In the genomic region with DNA sequence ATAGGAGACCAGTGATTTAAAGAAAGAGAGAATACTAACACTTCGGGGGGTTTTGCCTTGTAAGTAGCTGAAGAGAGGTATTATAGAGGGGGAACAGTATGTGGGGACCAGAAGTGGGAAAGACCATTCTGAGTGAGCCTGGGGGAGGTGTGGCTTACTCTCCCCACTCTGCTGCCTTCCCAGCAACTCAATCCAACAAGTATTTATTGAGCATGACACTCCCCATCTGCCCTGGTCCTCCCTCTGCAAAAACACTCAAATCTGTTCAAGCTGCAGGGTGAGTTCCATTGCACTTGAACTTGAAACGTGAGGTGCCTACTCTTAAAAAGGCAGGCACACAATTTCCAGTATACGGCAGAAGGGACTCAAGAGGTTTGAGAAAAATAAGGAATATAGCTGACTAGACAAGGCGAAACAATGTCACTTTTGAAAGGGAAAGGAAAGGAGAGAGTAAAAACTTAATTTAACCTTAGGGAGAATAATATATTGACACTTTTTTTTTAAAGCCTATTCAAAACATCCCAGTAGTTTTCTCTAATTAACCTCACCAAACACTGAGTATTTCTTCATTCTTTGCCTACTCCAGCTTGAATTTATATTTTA, we compare ENCODE assay signal across 14 cellular contexts. TPM values are rescaled to one million over a fixed set of nuclear protein-coding genes. Genes with fewer than 3 reads are reported as not detected.
DNase-seq lines count a peak whose midpoint lies in the region; ATAC-seq and TF ChIP-seq lines count a peak whose summit lies in the region.
"Had no signal": no experiment of that assay in that cellular context is flagged by ENCODE, and none has a peak within 500 bp of the region (broad histone marks: within the 10 kb centered on the region; RNA-seq: fewer than 3 reads in every experiment).

No MANE protein-coding gene starts in this region.

- no peak overlapping the region for H3K27ac ChIP-seq in left lung

- DNase-seq in CD14-positive monocyte (ENCODE audit: low spot score) = no peak
- DNase-seq in DMS 273 treated with DMSO at 0.1 percent for 48 hours (lab: John Stamatoyannopoulos, UW) = peak; percentile 24
- DNase-seq in T-helper 17 cell = no peak
- no peak for DNase-seq in left lung
- DNase-seq in AML-193 (lab: John Stamatoyannopoulos, UW) = no peak
- no peak for DNase-seq in activated T-helper 1 cell treated with anti-CD3 and anti-CD28 coated beads, Interleukin-12 subunit alpha, Interleukin-12 subunit beta, Interleukin-2, Interleukin-4 antibody, amounts not matched to agents 30 ng/mL and 10 ng/mL and 1 ng/mL, durations not matched to agents 14 hours and 24 hours and 36 hours (ENCODE audit: low spot score)
- DNase-seq: amniotic stem cell; cortex of kidney; heart left ventricle; retina; SHP77; stimulated activated CD4-positive, alpha-beta T cell treated with anti-CD3 and anti-CD28 coated beads, Interleukin-2, amount 100 ng/mL, for 24 hours had no signal

- no peak for TF ChIP-seq CTCF in CD14-positive monocyte (IDR thresholded peaks at IDR 0.05)
- no peak for TF ChIP-seq CTCF in left lung (IDR thresholded peaks at IDR 0.05)

- intact Hi-C loops in CD14-positive monocyte (cut with micrococcal nuclease) = no loop called here
- intact Hi-C loops in left lung (cut with DNase I) = no loop called here
- intact Hi-C loops in activated T-helper 1 cell treated with anti-CD3 and anti-CD28 coated beads, Interleukin-12 subunit alpha, Interleukin-12 subunit beta, Interleukin-2, Interleukin-4 antibody, amounts not matched to agents 30 ng/mL and 10 ng/mL and 1 ng/mL, durations not matched to agents 14 hours and 24 hours and 36 hours (cut with micrococcal nuclease) = no loop called here

- peaks cover 0 to 11% of the 10 kb centered on the region in 2 donors for H3K4me1 ChIP-seq in left lung

- H3K27me3 Mint-ChIP-seq in CD14-positive monocyte (ENCODE audit: low read depth in 3 of 3) = no peaks in the 10 kb centered on the region
- H3K27me3 Mint-ChIP-seq in T-helper 17 cell = no peaks in the 10 kb centered on the region
- H3K27me3 Mint-ChIP-seq in activated T-helper 1 cell treated with anti-CD3 and anti-CD28 coated beads, Interleukin-12 subunit alpha, Interleukin-12 subunit beta, Interleukin-2, Interleukin-4 antibody, amounts not matched to agents 30 ng/mL and 10 ng/mL and 1 ng/mL, durations not matched to agents 14 hours and 24 hours and 36 hours (ENCODE audit: insufficient read depth) = no peaks in the 10 kb centered on the region

- H3K27me3 ChIP-seq in left lung = no peaks in the 10 kb centered on the region
- H3K27me3 ChIP-seq: heart left ventricle had no signal

- H3K4me3 Mint-ChIP-seq in CD14-positive monocyte (no peak overlapping the region), T-helper 17 cell (peak overlapping the region; percentile 64)
- no peak overlapping the region for H3K4me3 Mint-ChIP-seq in activated T-helper 1 cell treated with anti-CD3 and anti-CD28 coated beads, Interleukin-12 subunit alpha, Interleukin-12 subunit beta, Interleukin-2, Interleukin-4 antibody, amounts not matched to agents 30 ng/mL and 10 ng/mL and 1 ng/mL, durations not matched to agents 14 hours and 24 hours and 36 hours

- peaks cover 54% of the 10 kb centered on the region for H3K4me1 Mint-ChIP-seq in CD14-positive monocyte
- H3K4me1 Mint-ChIP-seq in T-helper 17 cell = peaks cover 60% of the 10 kb centered on the region
- H3K4me1 Mint-ChIP-seq in activated T-helper 1 cell treated with anti-CD3 and anti-CD28 coated beads, Interleukin-12 subunit alpha, Interleukin-12 subunit beta, Interleukin-2, Interleukin-4 antibody, amounts not matched to agents 30 ng/mL and 10 ng/mL and 1 ng/mL, durations not matched to agents 14 hours and 24 hours and 36 hours (ENCODE audit: low read depth) = peaks cover 72% of the 10 kb centered on the region

- H3K4me3 ChIP-seq in left lung = no peak overlapping the region
- H3K4me3 ChIP-seq: heart left ventricle had no signal

- H3K36me3 Mint-ChIP-seq in CD14-positive monocyte = peaks cover 6 to 34% of the 10 kb centered on the region in 2 donors
- peaks cover 4% of the 10 kb centered on the region for H3K36me3 Mint-ChIP-seq in T-helper 17 cell (ENCODE audit: low read depth)
- peaks cover 27% of the 10 kb centered on the region for H3K36me3 Mint-ChIP-seq in activated T-helper 1 cell treated with anti-CD3 and anti-CD28 coated beads, Interleukin-12 subunit alpha, Interleukin-12 subunit beta, Interleukin-2, Interleukin-4 antibody, amounts not matched to agents 30 ng/mL and 10 ng/mL and 1 ng/mL, durations not matched to agents 14 hours and 24 hours and 36 hours (ENCODE audit: low read depth)

- ATAC-seq in T-helper 17 cell = no peak
- peak; percentile 92 for ATAC-seq in left lung
- ATAC-seq in HG03469 (IDR thresholded peaks at IDR 0.05; ENCODE audit: unreplicated experiment) = no peak
- ATAC-seq in HG03159 (IDR thresholded peaks at IDR 0.05; ENCODE audit: unreplicated experiment) = no peak
- ATAC-seq: heart left ventricle had no signal

- H3K27ac Mint-ChIP-seq in CD14-positive monocyte (peak overlapping the region in 5 of 7 donors; percentile 23 to 72 (median 46)), T-helper 17 cell (peak overlapping the region; percentile 90)
- H3K27ac Mint-ChIP-seq in activated T-helper 1 cell treated with anti-CD3 and anti-CD28 coated beads, Interleukin-12 subunit alpha, Interleukin-12 subunit beta, Interleukin-2, Interleukin-4 antibody, amounts not matched to agents 30 ng/mL and 10 ng/mL and 1 ng/mL, durations not matched to agents 14 hours and 24 hours and 36 hours = no peak overlapping the region

- H3K9me3 ChIP-seq in T-helper 17 cell (ENCODE audit: control insufficient read depth, low read length, poor library complexity, severe bottlenecking) (no peaks in the 10 kb centered on the region), left lung (no peaks in the 10 kb centered on the region)
- H3K9me3 ChIP-seq: heart left ventricle had no signal

- peaks cover 0 to 11% of the 10 kb centered on the region in 2 donors for H3K36me3 ChIP-seq in left lung

- H3K9me3 Mint-ChIP-seq in CD14-positive monocyte = no peaks in the 10 kb centered on the region
- H3K9me3 Mint-ChIP-seq in activated T-helper 1 cell treated with anti-CD3 and anti-CD28 coated beads, Interleukin-12 subunit alpha, Interleukin-12 subunit beta, Interleukin-2, Interleukin-4 antibody, amounts not matched to agents 30 ng/mL and 10 ng/mL and 1 ng/mL, durations not matched to agents 14 hours and 24 hours and 36 hours = no peaks in the 10 kb centered on the region

RNA-seq across cellular contexts. Expression of gene FAM117A, which starts 8.1 kb away (rescaled TPM):
- 10 to 100 TPM; 11.8 to 17.9 TPM for polyA plus RNA-seq in CD14-positive monocyte
- 10 to 100 TPM; 58.9 to 68.6 TPM for total RNA-seq in T-helper 17 cell
- 10 to 100 TPM; 11.9 to 13.4 TPM for total RNA-seq in left lung
- 13.9 and 14.8 TPM in 2 replicates for total RNA-seq in activated T-helper 1 cell treated with anti-CD3 and anti-CD28 coated beads, Interleukin-12 subunit alpha, Interleukin-12 subunit beta, Interleukin-2, Interleukin-4 antibody, amounts not matched to agents 30 ng/mL and 10 ng/mL and 1 ng/mL, durations not matched to agents 14 hours and 24 hours and 36 hours

RNA-seq across cellular contexts. Expression of gene KAT7, which starts 32.7 kb away (rescaled TPM):
- polyA plus RNA-seq in CD14-positive monocyte = 10 to 100 TPM; 17.5 to 28.1 TPM
- total RNA-seq in T-helper 17 cell (100 to 1,000 TPM; 191 to 201 TPM), left lung (10 to 100 TPM; 51.3 to 55.4 TPM)
- 68.5 and 71.1 TPM in 2 replicates for total RNA-seq in activated T-helper 1 cell treated with anti-CD3 and anti-CD28 coated beads, Interleukin-12 subunit alpha, Interleukin-12 subunit beta, Interleukin-2, Interleukin-4 antibody, amounts not matched to agents 30 ng/mL and 10 ng/mL and 1 ng/mL, durations not matched to agents 14 hours and 24 hours and 36 hours

RNA-seq across cellular contexts. Expression of gene SLC35B1, which starts 48.0 kb away (rescaled TPM):
- 10 to 100 TPM; 56.0 to 61.0 TPM for polyA plus RNA-seq in CD14-positive monocyte
- total RNA-seq in T-helper 17 cell (10 to 100 TPM; 63.8 to 66.8 TPM), left lung (10 to 100 TPM; 48.8 to 74.9 TPM)
- total RNA-seq in activated T-helper 1 cell treated with anti-CD3 and anti-CD28 coated beads, Interleukin-12 subunit alpha, Interleukin-12 subunit beta, Interleukin-2, Interleukin-4 antibody, amounts not matched to agents 30 ng/mL and 10 ng/mL and 1 ng/mL, durations not matched to agents 14 hours and 24 hours and 36 hours = 71.6 and 75.4 TPM in 2 replicates
